In the genomic region with DNA sequence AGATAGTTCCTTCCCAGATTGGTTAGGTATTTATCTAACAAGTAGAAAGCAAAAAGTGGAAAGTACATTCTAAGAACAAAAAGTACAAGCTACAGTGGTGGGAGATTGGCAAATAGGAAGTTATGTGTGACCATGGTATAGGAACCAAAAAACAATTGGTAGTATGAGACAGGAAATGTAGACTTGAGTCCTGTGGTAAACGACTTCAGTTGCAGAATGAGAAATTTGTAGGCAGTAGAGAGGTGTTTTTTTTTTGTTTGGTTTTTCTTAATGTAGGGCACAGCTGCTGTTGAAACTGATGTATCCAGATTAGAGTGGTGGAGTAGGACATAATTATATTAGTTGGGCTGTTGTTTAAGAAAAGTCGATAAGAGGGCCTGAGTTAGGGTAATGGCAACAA, we compare ENCODE assay signal across 8 cellular contexts.
DNase-seq lines count a peak whose midpoint lies in the region; ATAC-seq and TF ChIP-seq lines count a peak whose summit lies in the region.

No MANE protein-coding gene starts in this region.

- peaks cover 22% of the 10 kb centered on the region for H3K4me1 Mint-ChIP-seq in activated CD4-positive, alpha-beta memory T cell treated with anti-CD3 and anti-CD28 coated beads, Interleukin-2, amount 10 ng/mL, durations not matched to agents 7 days and 5 days

- TF ChIP-seq CTCF in left ventricle myocardium inferior (IDR thresholded peaks at IDR 0.05; ENCODE audit: borderline replicate concordance) (no peak), upper lobe of left lung (IDR thresholded peaks at IDR 0.05) (no peak), body of pancreas (IDR thresholded peaks at IDR 0.05) (no peak), foreskin keratinocyte (conservative IDR thresholded peaks at IDR 0.05) (no peak)

- POLR2A ChIA-PET in activated CD4-positive, alpha-beta memory T cell treated with anti-CD3 and anti-CD28 coated beads, Interleukin-2, amount 10 ng/mL, durations not matched to agents 7 days and 5 days (lab: Charles Lee), result interaction anchor here (0.6 to 3.3 kb wide), 5 partner anchors 11 to 266 kb away, joined by 3 to 12 read pairs (median 3); partner anchors contain the start of gene RASA1

- DNase-seq in left ventricle myocardium inferior, result no peak
- DNase-seq in cardiac septum (ENCODE audit: low spot score), result no peak
- DNase-seq in activated CD4-positive, alpha-beta memory T cell treated with anti-CD3 and anti-CD28 coated beads, Interleukin-2, amount 10 ng/mL, durations not matched to agents 7 days and 5 days, result no peak
- DNase-seq in upper lobe of left lung, result no peak
- DNase-seq in GM23248, result no peak
- no peak for DNase-seq in body of pancreas
- DNase-seq in foreskin keratinocyte, result no peak

- H4K20me1 ChIP-seq in GM23248 (ENCODE audit: insufficient read depth), result no peaks in the 10 kb centered on the region

- intact Hi-C loops in left ventricle myocardium inferior (cut with micrococcal nuclease), result no loop called here
- intact Hi-C loops in cardiac septum (cut with DNase I), result no loop called here
- intact Hi-C loops in body of pancreas (cut with DNase I), result no loop called here

- peak overlapping the region; percentile 31 for H3K4me3 Mint-ChIP-seq in activated CD4-positive, alpha-beta memory T cell treated with anti-CD3 and anti-CD28 coated beads, Interleukin-2, amount 10 ng/mL, durations not matched to agents 7 days and 5 days

- peaks cover 12% of the 10 kb centered on the region; the same call in 1 of the 2 replicates for H3F3A ChIP-seq in GM23248 (ENCODE audit: insufficient read depth)

- peak in 1 of 4 donors; percentile 68 for TF ChIP-seq EP300 in upper lobe of left lung (IDR thresholded peaks at IDR 0.05)

- no peaks in the 10 kb centered on the region for H3K9me2 ChIP-seq in GM23248 (ENCODE audit: insufficient read depth)

- no peak overlapping the region for H2AFZ ChIP-seq in GM23248

- H3K27ac ChIP-seq in left ventricle myocardium inferior (replicated peaks) (peak overlapping the region; percentile 12), upper lobe of left lung (peak overlapping the region in 3 of 4 donors; percentile 2 to 69 (median 26)), GM23248 (no peak overlapping the region), body of pancreas (no peak overlapping the region), foreskin keratinocyte (no peak overlapping the region)

- H3K27me3 ChIP-seq in left ventricle myocardium inferior (ENCODE audit: low read depth), result no peaks in the 10 kb centered on the region
- H3K27me3 ChIP-seq in upper lobe of left lung, result no peaks in the 10 kb centered on the region
- H3K27me3 ChIP-seq in GM23248 (replicated peaks; ENCODE audit: insufficient read depth), result no peaks in the 10 kb centered on the region
- H3K27me3 ChIP-seq in body of pancreas, result no peaks in the 10 kb centered on the region
- no peaks in the 10 kb centered on the region for H3K27me3 ChIP-seq in foreskin keratinocyte

- H3K36me3 ChIP-seq in left ventricle myocardium inferior (peaks cover 51% of the 10 kb centered on the region), upper lobe of left lung (peaks cover 0 to 45% (median 6%) of the 10 kb centered on the region in 4 donors), GM23248 (ENCODE audit: low read depth) (peaks cover 56% of the 10 kb centered on the region), body of pancreas (replicated peaks in 1 of 2; ENCODE audit: insufficient read depth in 1 of 2, low read depth in 2 of 2) (peaks cover 0 to 3% of the 10 kb centered on the region in 2 donors)

- ATAC-seq in HG03066 (IDR thresholded peaks at IDR 0.05; ENCODE audit: low read depth, unreplicated experiment) (peak; percentile 100), upper lobe of left lung (ENCODE audit: low FRiP score in 2 of 2) (peak; percentile 51 to 61), body of pancreas (no peak), foreskin keratinocyte (no peak)

- CTCF ChIA-PET in activated CD4-positive, alpha-beta memory T cell treated with anti-CD3 and anti-CD28 coated beads, Interleukin-2, amount 10 ng/mL, durations not matched to agents 7 days and 5 days (lab: Charles Lee), result no interaction called here

- peak overlapping the region; percentile 87 for H3K27ac Mint-ChIP-seq in activated CD4-positive, alpha-beta memory T cell treated with anti-CD3 and anti-CD28 coated beads, Interleukin-2, amount 10 ng/mL, durations not matched to agents 7 days and 5 days

- no peak overlapping the region for H3K4me2 ChIP-seq in GM23248 (ENCODE audit: unreplicated experiment)

- H3K27me3 Mint-ChIP-seq in activated CD4-positive, alpha-beta memory T cell treated with anti-CD3 and anti-CD28 coated beads, Interleukin-2, amount 10 ng/mL, durations not matched to agents 7 days and 5 days, result no peaks in the 10 kb centered on the region

- no peaks in the 10 kb centered on the region for H3K9me3 Mint-ChIP-seq in activated CD4-positive, alpha-beta memory T cell treated with anti-CD3 and anti-CD28 coated beads, Interleukin-2, amount 10 ng/mL, durations not matched to agents 7 days and 5 days

- H3K79me2 ChIP-seq in GM23248 (ENCODE audit: insufficient read depth), result peaks cover 60% of the 10 kb centered on the region

- in situ Hi-C loops in GM23248 (cut with MboI), result no loop called here

- H3K4me1 ChIP-seq in left ventricle myocardium inferior, result peaks cover 12% of the 10 kb centered on the region
- H3K4me1 ChIP-seq in upper lobe of left lung, result peaks cover 0 to 5% (median 0%) of the 10 kb centered on the region in 4 donors
- no peaks in the 10 kb centered on the region for H3K4me1 ChIP-seq in GM23248 (ENCODE audit: insufficient read depth)
- H3K4me1 ChIP-seq in body of pancreas, result peaks cover 3% of the 10 kb centered on the region
- no peaks in the 10 kb centered on the region for H3K4me1 ChIP-seq in foreskin keratinocyte

- H3K4me3 ChIP-seq in left ventricle myocardium inferior (no peak overlapping the region), upper lobe of left lung (no peak overlapping the region), GM23248 (no peak overlapping the region), body of pancreas (no peak overlapping the region)

- H3K36me3 Mint-ChIP-seq in activated CD4-positive, alpha-beta memory T cell treated with anti-CD3 and anti-CD28 coated beads, Interleukin-2, amount 10 ng/mL, durations not matched to agents 7 days and 5 days (ENCODE audit: low read depth), result peaks cover 62% of the 10 kb centered on the region

- H3K9me3 ChIP-seq in left ventricle myocardium inferior (replicated peaks) (peaks cover 5% of the 10 kb centered on the region), upper lobe of left lung (no peaks in the 10 kb centered on the region), GM23248 (ENCODE audit: low read depth) (no peaks in the 10 kb centered on the region), body of pancreas (no peaks in the 10 kb centered on the region)

- no peak overlapping the region for H3K9ac ChIP-seq in GM23248

- WGBS in upper lobe of left lung, 2 donors, result 38 to 41% methylated on average over 2 of the region's 2 CpGs
- WGBS in GM23248 (ENCODE audit: low coverage in 1 of 2, low lambda C conversion rate in 2 of 2, missing lambda C conversion rate in 2 of 2), 2 experiments, result 74 to 77% methylated on average over 2 of the region's 2 CpGs
- WGBS in body of pancreas, 2 donors, result 37 to 42% methylated on average over 2 of the region's 2 CpGs

- TF ChIP-seq POLR2A in upper lobe of left lung (IDR thresholded peaks at IDR 0.05) (no peak), body of pancreas (IDR thresholded peaks at IDR 0.05) (no peak)

Comparison
In these comparisons a context has a peak if more than half of its experiments do, and no peak if none do; other contexts are left out.
1. H3K27ac ChIP-seq: peak in left ventricle myocardium inferior (single experiment) and upper lobe of left lung (3 of 4); none in GM23248 (single experiment), body of pancreas (0 of 4) and foreskin keratinocyte (single experiment).
2. ATAC-seq: peak in HG03066 (single experiment) and upper lobe of left lung (2 of 2); none in body of pancreas (single experiment) and foreskin keratinocyte (single experiment).